ENCODE assay signal across 8 cellular contexts in the genomic region with DNA sequence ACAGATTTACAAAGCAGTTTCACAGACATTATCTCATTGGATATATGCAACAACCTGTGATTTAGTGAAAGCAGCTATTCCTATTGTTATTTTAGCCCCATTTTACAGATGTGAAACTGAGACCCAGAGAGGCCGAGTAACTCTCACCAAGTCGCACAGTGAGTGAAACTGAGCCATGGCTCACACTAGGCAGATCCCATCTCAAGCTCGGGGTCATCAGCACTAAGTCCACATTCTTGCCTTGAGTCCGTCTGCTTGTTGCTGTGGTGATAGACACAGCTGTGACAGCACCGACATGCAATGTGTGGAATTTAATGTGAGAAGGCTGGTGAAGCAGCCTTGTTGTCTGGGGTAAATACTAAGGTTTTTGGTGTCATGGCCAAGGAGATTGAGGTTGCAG. TPM values are rescaled to one million over a fixed set of nuclear protein-coding genes. Genes with fewer than 3 reads are reported as not detected.
DNase-seq lines count a peak whose midpoint lies in the region; ATAC-seq and TF ChIP-seq lines count a peak whose summit lies in the region.

No MANE protein-coding gene starts in this region.

- H3K4me3 ChIP-seq in esophagus muscularis mucosa (no peak overlapping the region), gastrocnemius medialis (no peak overlapping the region)

- H3K27me3 ChIP-seq in esophagus muscularis mucosa (no peaks in the 10 kb centered on the region), gastrocnemius medialis (no peaks in the 10 kb centered on the region)

- H3K9me3 ChIP-seq in esophagus muscularis mucosa (no peaks in the 10 kb centered on the region), gastrocnemius medialis (no peaks in the 10 kb centered on the region)

- DNase-seq in esophagus muscularis mucosa (ENCODE audit: extremely low spot score) = no peak
- DNase-seq in gastrocnemius medialis = no peak
- DNase-seq in NOMO-1 treated with dmso at 0.1 percent for 144 hours (lab: John Stamatoyannopoulos, UW; ENCODE audit: unreplicated experiment) = no peak
- no peak for DNase-seq in middle frontal gyrus (ENCODE audit: extremely low spot score, low spot score)
- DNase-seq in activated naive CD8-positive, alpha-beta T cell treated with anti-CD3 and anti-CD28 coated beads for 36 hours = no peak
- no peak for DNase-seq in HPDE6-E6E7 (ENCODE audit: extremely low spot score)

- ATAC-seq in GM18511 (IDR thresholded peaks at IDR 0.05; ENCODE audit: unreplicated experiment) (peak; percentile 42), HG03378 (IDR thresholded peaks at IDR 0.05; ENCODE audit: unreplicated experiment) (peak; percentile 36), gastrocnemius medialis (peak; percentile 23 to 53)

- intact Hi-C loops in esophagus muscularis mucosa (cut with DNase I) = no loop called here
- intact Hi-C loops in gastrocnemius medialis (cut with DNase I; ENCODE audit: low total_unique reads) = no loop called here

- WGBS in esophagus muscularis mucosa = 58% methylated on average over 5 of the region's 5 CpGs

- peaks cover 0 to 17% (median 7%) of the 10 kb centered on the region in 4 donors for H3K36me3 ChIP-seq in esophagus muscularis mucosa
- H3K36me3 ChIP-seq in gastrocnemius medialis = peaks cover 0 to 29% of the 10 kb centered on the region in 2 donors

- no peaks in the 10 kb centered on the region for H3K27me3 Mint-ChIP-seq in activated naive CD8-positive, alpha-beta T cell treated with anti-CD3 and anti-CD28 coated beads for 36 hours

- no peak overlapping the region for H3K4me3 Mint-ChIP-seq in activated naive CD8-positive, alpha-beta T cell treated with anti-CD3 and anti-CD28 coated beads for 36 hours

- H3K9me3 Mint-ChIP-seq in activated naive CD8-positive, alpha-beta T cell treated with anti-CD3 and anti-CD28 coated beads for 36 hours = no peaks in the 10 kb centered on the region

- TF ChIP-seq POLR2A in esophagus muscularis mucosa (IDR thresholded peaks at IDR 0.05; ENCODE audit: low read depth) (no peak), gastrocnemius medialis (IDR thresholded peaks at IDR 0.05) (no peak)

- TF ChIP-seq CTCF in esophagus muscularis mucosa (IDR thresholded peaks at IDR 0.05) = no peak
- no peak for TF ChIP-seq CTCF in gastrocnemius medialis (IDR thresholded peaks at IDR 0.05 in 4 of 5, conservative IDR thresholded peaks at IDR 0.05 in 1 of 5)

- H3K27ac ChIP-seq in esophagus muscularis mucosa (replicated peaks in 1 of 4) (peak overlapping the region; percentile 62 to 78 (median 72)), gastrocnemius medialis (peak overlapping the region in 1 of 4 donors; percentile 61)

- peaks cover 14% of the 10 kb centered on the region for H3K4me1 Mint-ChIP-seq in activated naive CD8-positive, alpha-beta T cell treated with anti-CD3 and anti-CD28 coated beads for 36 hours

- in situ Hi-C loops in gastrocnemius medialis (cut with MboI; ENCODE audit: low sequenced_read_pairs in 4 of 4) = no loop called here

- H3K36me3 Mint-ChIP-seq in activated naive CD8-positive, alpha-beta T cell treated with anti-CD3 and anti-CD28 coated beads for 36 hours = peaks cover 2% of the 10 kb centered on the region

- no peak overlapping the region for H3K27ac Mint-ChIP-seq in activated naive CD8-positive, alpha-beta T cell treated with anti-CD3 and anti-CD28 coated beads for 36 hours

- TF ChIP-seq EP300 in esophagus muscularis mucosa (IDR thresholded peaks at IDR 0.05) = no peak

- H3K4me1 ChIP-seq in esophagus muscularis mucosa (peaks cover 8 to 28% (median 23%) of the 10 kb centered on the region in 4 donors), gastrocnemius medialis (peaks cover 11 to 12% of the 10 kb centered on the region in 2 donors)

RNA-seq across cellular contexts. Expression of a gene that starts 40.3 kb away (rescaled TPM):
- total RNA-seq in esophagus muscularis mucosa (10 to 100 TPM in 2 of 4 donors, 1 to 10 TPM in 2; 9.5 to 13.7 (median 10.3) TPM), gastrocnemius medialis (1 to 10 TPM; 2.0 to 3.3 (median 3.3) TPM)
- 10 to 100 TPM; 14.2 to 16.1 TPM for total RNA-seq in activated naive CD8-positive, alpha-beta T cell treated with anti-CD3 and anti-CD28 coated beads for 36 hours

RNA-seq across cellular contexts. Expression of a gene that starts 47.2 kb away (rescaled TPM):
- total RNA-seq in esophagus muscularis mucosa (10 to 100 TPM; 44.9 to 94.8 (median 58.5) TPM), gastrocnemius medialis (10 to 100 TPM; 10.7 to 17.0 (median 15.8) TPM)
- total RNA-seq in activated naive CD8-positive, alpha-beta T cell treated with anti-CD3 and anti-CD28 coated beads for 36 hours = 10 to 100 TPM; 15.2 to 15.6 TPM
